ENCODE assay signal across 1 cellular context in the genomic region with DNA sequence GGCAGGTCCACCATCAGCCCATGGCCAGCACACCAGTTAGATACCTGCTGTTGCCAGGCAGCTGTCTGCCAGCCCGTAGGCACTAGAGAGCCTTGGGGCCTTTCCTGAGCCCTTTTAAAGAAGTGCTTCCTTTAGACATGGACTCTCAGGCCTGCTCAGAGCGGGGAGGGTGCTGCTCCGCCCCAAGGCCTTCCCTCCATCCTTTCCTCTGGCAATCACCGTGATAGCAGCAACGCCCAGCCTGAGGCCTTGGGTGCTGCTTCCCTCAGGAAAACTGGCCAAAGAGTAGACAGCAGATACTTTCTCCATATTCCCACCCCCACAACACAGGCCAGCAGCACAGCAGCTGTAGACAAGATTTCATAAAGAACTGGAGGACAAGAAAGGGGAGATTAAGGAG.
TF ChIP-seq lines count a peak whose summit lies in the region.

No MANE protein-coding gene starts in this region.

TF ChIP-seq in K562, 482 proteins besides CTCF, POLR2A, EP300 and RAD21:
- no peak for TF ChIP-seq SMARCB1 (IDR thresholded peaks at IDR 0.05; ENCODE audit: insufficient read length, low read depth)
- no peak for TF ChIP-seq NFIX (CRISPR knock-in tag; IDR thresholded peaks at IDR 0.05; ENCODE audit: low read depth)
- no peak for TF ChIP-seq ZNF197 (CRISPR knock-in tag; IDR thresholded peaks at IDR 0.05; ENCODE audit: low read depth)
- no peak for TF ChIP-seq GATAD2A (IDR thresholded peaks at IDR 0.05)
- TF ChIP-seq, protein P1, sequence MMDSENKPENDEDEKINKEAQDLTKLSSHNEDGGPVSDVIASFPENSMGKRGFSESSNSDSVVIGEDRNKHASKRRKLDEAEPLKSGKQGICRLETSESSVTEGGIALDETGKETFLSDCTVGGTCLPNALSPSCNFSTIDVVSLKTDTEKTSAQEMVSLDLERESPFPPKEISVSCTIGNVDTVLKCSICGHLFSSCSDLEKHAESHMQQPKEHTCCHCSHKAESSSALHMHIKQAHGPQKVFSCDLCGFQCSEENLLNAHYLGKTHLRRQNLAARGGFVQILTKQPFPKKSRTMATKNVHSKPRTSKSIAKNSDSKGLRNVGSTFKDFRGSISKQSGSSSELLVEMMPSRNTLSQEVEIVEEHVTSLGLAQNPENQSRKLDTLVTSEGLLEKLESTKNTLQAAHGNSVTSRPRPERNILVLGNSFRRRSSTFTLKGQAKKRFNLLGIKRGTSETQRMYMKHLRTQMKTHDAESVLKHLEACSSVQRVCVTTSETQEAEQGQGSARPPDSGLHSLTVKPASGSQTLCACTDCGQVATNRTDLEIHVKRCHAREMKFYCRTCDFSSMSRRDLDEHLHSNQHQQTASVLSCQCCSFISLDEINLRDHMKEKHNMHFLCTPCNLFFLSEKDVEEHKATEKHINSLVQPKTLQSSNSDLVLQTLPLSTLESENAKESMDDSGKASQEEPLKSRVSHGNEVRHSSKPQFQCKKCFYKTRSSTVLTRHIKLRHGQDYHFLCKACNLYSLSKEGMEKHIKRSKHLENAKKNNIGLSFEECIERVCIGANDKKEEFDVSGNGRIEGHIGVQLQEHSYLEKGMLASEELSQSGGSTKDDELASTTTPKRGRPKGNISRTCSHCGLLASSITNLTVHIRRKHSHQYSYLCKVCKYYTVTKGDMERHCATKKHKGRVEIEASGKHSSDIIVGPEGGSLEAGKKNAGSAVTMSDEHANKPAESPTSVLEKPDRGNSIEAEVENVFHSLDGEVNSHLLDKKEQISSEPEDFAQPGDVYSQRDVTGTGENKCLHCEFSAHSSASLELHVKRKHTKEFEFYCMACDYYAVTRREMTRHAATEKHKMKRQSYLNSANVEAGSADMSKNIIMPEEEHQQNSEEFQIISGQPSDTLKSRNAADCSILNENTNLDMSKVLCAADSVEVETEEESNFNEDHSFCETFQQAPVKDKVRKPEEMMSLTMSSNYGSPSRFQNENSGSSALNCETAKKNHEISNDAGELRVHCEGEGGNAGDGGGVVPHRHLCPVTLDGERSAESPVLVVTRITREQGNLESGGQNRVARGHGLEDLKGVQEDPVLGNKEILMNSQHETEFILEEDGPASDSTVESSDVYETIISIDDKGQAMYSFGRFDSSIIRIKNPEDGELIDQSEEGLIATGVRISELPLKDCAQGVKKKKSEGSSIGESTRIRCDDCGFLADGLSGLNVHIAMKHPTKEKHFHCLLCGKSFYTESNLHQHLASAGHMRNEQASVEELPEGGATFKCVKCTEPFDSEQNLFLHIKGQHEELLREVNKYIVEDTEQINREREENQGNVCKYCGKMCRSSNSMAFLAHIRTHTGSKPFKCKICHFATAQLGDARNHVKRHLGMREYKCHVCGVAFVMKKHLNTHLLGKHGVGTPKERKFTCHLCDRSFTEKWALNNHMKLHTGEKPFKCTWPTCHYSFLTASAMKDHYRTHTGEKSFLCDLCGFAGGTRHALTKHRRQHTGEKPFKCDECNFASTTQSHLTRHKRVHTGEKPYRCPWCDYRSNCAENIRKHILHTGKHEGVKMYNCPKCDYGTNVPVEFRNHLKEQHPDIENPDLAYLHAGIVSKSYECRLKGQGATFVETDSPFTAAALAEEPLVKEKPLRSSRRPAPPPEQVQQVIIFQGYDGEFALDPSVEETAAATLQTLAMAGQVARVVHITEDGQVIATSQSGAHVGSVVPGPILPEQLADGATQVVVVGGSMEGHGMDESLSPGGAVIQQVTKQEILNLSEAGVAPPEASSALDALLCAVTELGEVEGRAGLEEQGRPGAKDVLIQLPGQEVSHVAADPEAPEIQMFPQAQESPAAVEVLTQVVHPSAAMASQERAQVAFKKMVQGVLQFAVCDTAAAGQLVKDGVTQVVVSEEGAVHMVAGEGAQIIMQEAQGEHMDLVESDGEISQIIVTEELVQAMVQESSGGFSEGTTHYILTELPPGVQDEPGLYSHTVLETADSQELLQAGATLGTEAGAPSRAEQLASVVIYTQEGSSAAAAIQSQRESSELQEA (IDR thresholded peaks at IDR 0.05; ENCODE audit: low read depth), result no peak
- no peak for TF ChIP-seq KAT7 (CRISPR knock-in tag; IDR thresholded peaks at IDR 0.05; ENCODE audit: borderline replicate concordance)
- TF ChIP-seq ZC3H11A (IDR thresholded peaks at IDR 0.05; ENCODE audit: low read depth, low read length), result no peak
- no peak for TF ChIP-seq ZNF124 (CRISPR knock-in tag; IDR thresholded peaks at IDR 0.05)
- TF ChIP-seq PPARD (CRISPR knock-in tag; IDR thresholded peaks at IDR 0.05), result no peak
- no peak for TF ChIP-seq ZNF444 (CRISPR knock-in tag; IDR thresholded peaks at IDR 0.05)
- no peak for TF ChIP-seq MTA1 (IDR thresholded peaks at IDR 0.05; ENCODE audit: borderline replicate concordance)
